In the genomic region with DNA sequence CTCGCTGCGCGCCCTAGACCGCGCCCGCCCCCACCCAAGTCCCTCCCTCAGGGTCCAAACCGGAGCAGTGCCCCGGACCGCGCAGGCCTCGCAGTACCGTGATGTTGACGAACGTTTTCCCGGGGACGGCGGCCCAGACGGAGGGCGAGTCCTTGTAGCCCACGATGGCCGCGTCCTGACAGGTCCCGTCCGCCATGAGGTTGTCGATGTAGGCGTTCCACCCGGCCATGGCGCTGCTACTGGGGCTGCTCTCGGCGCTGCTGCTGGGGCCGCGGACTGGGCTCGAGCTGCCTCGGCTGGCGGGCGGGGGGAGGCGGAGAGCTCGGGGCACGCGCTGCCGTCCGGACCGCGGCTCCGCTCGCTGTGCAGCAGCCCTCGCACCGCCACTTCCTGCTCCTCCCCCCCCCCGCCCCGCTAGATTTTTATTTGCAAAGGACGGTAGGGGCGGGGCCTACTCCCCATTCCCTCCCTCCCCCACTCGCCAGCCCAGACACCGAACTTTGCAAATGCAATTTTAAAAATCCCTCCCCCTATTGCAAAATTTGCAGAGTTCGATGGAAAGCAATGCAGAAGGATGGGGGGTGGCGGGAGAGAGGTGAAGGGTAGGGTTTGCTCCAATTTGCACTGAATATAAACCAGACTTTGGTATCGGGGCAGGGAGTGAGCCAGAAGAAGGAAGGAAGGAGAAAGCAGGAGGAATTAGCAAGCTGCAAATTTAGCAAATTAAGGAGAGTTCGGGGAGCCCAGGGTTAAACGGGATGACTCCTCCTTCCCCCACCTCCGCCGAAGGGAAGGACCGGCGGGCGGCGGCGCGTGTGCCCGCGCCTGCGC, we compare ENCODE assay signal across 8 cellular contexts. TPM values are rescaled to one million over a fixed set of nuclear protein-coding genes. Genes with fewer than 3 reads are reported as not detected.
A peak's percentile ranks its signal among the peaks of the same experiment; 100 is the strongest.
DNase-seq lines count a peak whose midpoint lies in the region; ATAC-seq and TF ChIP-seq lines count a peak whose summit lies in the region.

A gene (minus strand): TSS at position 365 of the 831 bp plus-strand sequence. CDS start 136 bp downstream, at position 229.

- H3K27ac ChIP-seq in 22Rv1, result peak within 1 kb of the TSS; percentile 100
- H3K27ac ChIP-seq in HUES64 (ENCODE audit: low read depth, low read length), result peak within 1 kb of the TSS; percentile 100
- H3K27ac ChIP-seq in PC-9, result peak within 1 kb of the TSS; percentile 99

- H3K4me1 ChIP-seq in HUES64 (ENCODE audit: insufficient read depth, low read length), result peaks cover 32% of the 10 kb centered on the region
- peaks cover 39% of the 10 kb centered on the region for H3K4me1 ChIP-seq in PC-9 (replicated peaks; ENCODE audit: insufficient read depth)

- no peaks in the 10 kb centered on the region for H3K9me2 ChIP-seq in PC-9 (ENCODE audit: insufficient read depth)

- under 1% methylated on average over 66 of the region's 70 CpGs for WGBS in HUES64

- H3K4me3 ChIP-seq in HUES64 (ENCODE audit: low read length) (peak within 1 kb of the TSS; percentile 99), PC-9 (peak within 1 kb of the TSS; percentile 99), epithelial cell of proximal tubule (ENCODE audit: low read depth, low read length) (peak within 1 kb of the TSS; percentile 96)

- CTCF ChIA-PET in PC-9 (lab: Charles Lee), result interaction anchor here (0.6 kb wide), 2 partner anchors 40 to 156 kb away, joined by 3 read pairs; no protein-coding TSS in a partner anchor

- BruUV-seq in PC-9 (replicated peaks; lab: Mats Ljungman, UMichigan), result no TSS peak

- peaks cover 39% of the 10 kb centered on the region for H4K20me1 ChIP-seq in PC-9 (ENCODE audit: insufficient read depth)

- intact Hi-C loops in PC-9 (cut with micrococcal nuclease; ENCODE audit: unreplicated experiment), result loop anchor here (1.0 to 10.0 kb wide), 3 partner anchors 40 to 114 kb away; a partner anchor contains a TSS

- peak within 1 kb of the TSS; percentile 84 for H3K4me2 ChIP-seq in PC-9

- POLR2A ChIA-PET in PC-9 (lab: Charles Lee; ENCODE audit: unreplicated experiment), result interaction anchor here (0.6 to 3.0 kb wide), 6 partner anchors 8 to 158 kb away, joined by 3 to 42 read pairs (median 4); a partner anchor contains a TSS

- peaks cover 57% of the 10 kb centered on the region for H3K79me2 ChIP-seq in PC-9 (ENCODE audit: low read depth)

- H3K9me3 ChIP-seq in HUES64 (ENCODE audit: insufficient read depth, low read depth, low read length) (no peaks in the 10 kb centered on the region), PC-9 (ENCODE audit: insufficient read depth, low read depth) (no peaks in the 10 kb centered on the region)

- ATAC-seq in GM18511 (IDR thresholded peaks at IDR 0.05; ENCODE audit: unreplicated experiment), result peak; percentile 30

- peaks cover 84% of the 10 kb centered on the region for H3F3A ChIP-seq in PC-9 (ENCODE audit: insufficient read depth, low read depth)

- H3K9ac ChIP-seq in HUES64 (ENCODE audit: low read depth, low read length), result peak within 1 kb of the TSS; percentile 99

- H2AFZ ChIP-seq in PC-9, result peak within 1 kb of the TSS; percentile 78

- DNase-seq in PC-9 (peak; percentile 82 to 89), epithelial cell of proximal tubule (ENCODE audit: low read depth) (peak; percentile 48), mucosa of gallbladder (ENCODE audit: low spot score) (peak; percentile 94)
- peak; percentile 88 for DNase-seq in activated T-cell treated with anti-CD3 and anti-CD28 coated beads, Interleukin-2, amount 50 U/mL, for 1 hour
- DNase-seq in stimulated activated CD8-positive, alpha-beta memory T cell treated with anti-CD3 and anti-CD28 coated beads, Interleukin-4, amount 100 ng/mL, for 1 hour (ENCODE audit: low read depth in 2 of 2, low spot score in 1 of 2), result peak; percentile 75 to 82

- H3K27me3 ChIP-seq in HUES64 (ENCODE audit: insufficient read depth, low read length), result no peaks in the 10 kb centered on the region
- no peaks in the 10 kb centered on the region for H3K27me3 ChIP-seq in PC-9 (ENCODE audit: insufficient read depth, low read depth)

- TF ChIP-seq CTCF in 22Rv1 (IDR thresholded peaks at IDR 0.05), result no peak
- TF ChIP-seq CTCF in PC-9 (conservative IDR thresholded peaks at IDR 0.05), result no peak
- no peak for TF ChIP-seq CTCF in epithelial cell of proximal tubule (conservative IDR thresholded peaks at IDR 0.05; ENCODE audit: low read depth, low read length)

- H3K36me3 ChIP-seq in HUES64 (ENCODE audit: insufficient read depth, low read length) (peaks cover 41% of the 10 kb centered on the region), PC-9 (ENCODE audit: low read depth) (peaks cover 24% of the 10 kb centered on the region)

RNA-seq across cellular contexts. Expression of the gene that starts here (rescaled TPM):
- 1,291 TPM for polyA plus RNA-seq in HUES64 (2013, experiment 1 of 2)
- 1,164 TPM for polyA plus RNA-seq in HUES64 (2013, experiment 2 of 2)
- 1,101 and 1,459 TPM in 2 replicates for total RNA-seq in PC-9 (2021)
- 1,802 and 2,074 TPM in 2 replicates for total RNA-seq in epithelial cell of proximal tubule
- total RNA-seq in mucosa of gallbladder, result 484 TPM

Comparison
In these comparisons a context has a peak if more than half of its experiments do, and no peak if none do; other contexts are left out.
1. Peak in every context shown above with its lines: DNase-seq, ATAC-seq, H3K4me3 ChIP-seq and H3K27ac ChIP-seq.